8 cellular contexts compared by ENCODE assay signal in the genomic region with DNA sequence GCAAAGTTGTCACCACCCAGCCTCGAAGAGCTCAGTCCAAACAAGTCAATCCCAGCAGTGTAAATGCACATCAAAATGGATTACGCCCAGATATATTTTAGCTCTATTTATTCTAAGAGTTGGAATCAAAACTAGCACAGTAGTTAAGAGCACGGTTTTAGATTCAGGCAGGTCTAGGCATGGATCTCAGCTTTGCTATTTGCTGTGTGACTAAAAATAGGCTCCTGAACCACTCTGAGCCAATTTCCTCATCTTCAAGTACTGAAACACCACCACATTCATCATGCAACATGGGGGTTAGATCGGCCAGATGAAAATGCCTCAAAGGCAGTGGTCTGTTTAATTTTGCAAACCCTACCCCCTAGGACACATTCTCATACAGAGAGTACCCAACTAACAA. TPM values are rescaled to one million over a fixed set of nuclear protein-coding genes. Genes with fewer than 3 reads are reported as not detected.
"Had no signal": no experiment of that assay in that cellular context is flagged by ENCODE, and none has a peak within 500 bp of the region (broad histone marks: within the 10 kb centered on the region; RNA-seq: fewer than 3 reads in every experiment).

No MANE protein-coding gene starts in this region.

- H3K9me3 Mint-ChIP-seq: GM23338, H9 had no signal

- H3K4me3 ChIP-seq: GM23338, K562 had no signal

- H3K4me3 Mint-ChIP-seq: GM23338, H9 had no signal

- DNase-seq: H9, HCEC 1CT, IMR-90, KG1 had no signal

- H3K27ac Mint-ChIP-seq: GM23338, H9 had no signal

- H3K4me1 Mint-ChIP-seq: GM23338, H9 had no signal

- ATAC-seq: GM23338, K562 had no signal

RNA-seq across cellular contexts. Expression of gene FGFBP2, which starts 55.9 kb away (rescaled TPM):
- total RNA-seq: H1, H9, HT-29, IMR-90, K562 had no signal
